18 cellular contexts compared by ENCODE assay signal in genomic region chr21:42758721-42759593, GRCh38.
"Had no signal": no experiment of that assay in that cellular context is flagged by ENCODE, and none has a peak within 500 bp of the region (broad histone marks: within the 10 kb centered on the region; RNA-seq: fewer than 3 reads in every experiment).

No MANE protein-coding gene starts in this region.

- H3K27me3 Mint-ChIP-seq: activated naive CD8-positive, alpha-beta T cell treated with anti-CD3 and anti-CD28 coated beads, Interleukin-2, amount 10 ng/mL, durations not matched to agents 7 days and 5 days had no signal

- H3K27ac Mint-ChIP-seq: activated naive CD8-positive, alpha-beta T cell treated with anti-CD3 and anti-CD28 coated beads, Interleukin-2, amount 10 ng/mL, durations not matched to agents 7 days and 5 days; mesothelial cell of epicardium had no signal

- H3K9me3 Mint-ChIP-seq: activated naive CD8-positive, alpha-beta T cell treated with anti-CD3 and anti-CD28 coated beads, Interleukin-2, amount 10 ng/mL, durations not matched to agents 7 days and 5 days; central memory CD8-positive, alpha-beta T cell; mesothelial cell of epicardium; stimulated activated naive B cell treated with anti-CD40 and anti-IgM and Interleukin-4, amounts not matched to agents 10 μg/mL and 1 μg/mL and 100 μg/mL, for 72 hours had no signal

- ATAC-seq: foreskin keratinocyte; left colon; right cardiac atrium; stimulated activated naive B cell treated with anti-CD40 and anti-IgM and Interleukin-4, amounts not matched to agents 10 μg/mL and 1 μg/mL and 100 μg/mL, for 72 hours; upper lobe of right lung had no signal

- H3K4me3 Mint-ChIP-seq: activated naive CD8-positive, alpha-beta T cell treated with anti-CD3 and anti-CD28 coated beads, Interleukin-2, amount 10 ng/mL, durations not matched to agents 7 days and 5 days; central memory CD8-positive, alpha-beta T cell; mesothelial cell of epicardium; stimulated activated naive B cell treated with anti-CD40 and anti-IgM and Interleukin-4, amounts not matched to agents 10 μg/mL and 1 μg/mL and 100 μg/mL, for 72 hours had no signal

- H3K36me3 Mint-ChIP-seq: activated naive CD8-positive, alpha-beta T cell treated with anti-CD3 and anti-CD28 coated beads, Interleukin-2, amount 10 ng/mL, durations not matched to agents 7 days and 5 days; stimulated activated naive B cell treated with anti-CD40 and anti-IgM and Interleukin-4, amounts not matched to agents 10 μg/mL and 1 μg/mL and 100 μg/mL, for 72 hours had no signal

- H3K4me1 Mint-ChIP-seq: activated naive CD8-positive, alpha-beta T cell treated with anti-CD3 and anti-CD28 coated beads, Interleukin-2, amount 10 ng/mL, durations not matched to agents 7 days and 5 days; central memory CD8-positive, alpha-beta T cell; mesothelial cell of epicardium; stimulated activated naive B cell treated with anti-CD40 and anti-IgM and Interleukin-4, amounts not matched to agents 10 μg/mL and 1 μg/mL and 100 μg/mL, for 72 hours had no signal

- DNase-seq: activated CD4-positive, alpha-beta T cell treated with anti-CD3 and anti-CD28 coated beads for 1 hour; activated CD4-positive, alpha-beta T cell treated with anti-CD3 and anti-CD28 coated beads, Interleukin-2, amount 50 U/mL, for 48 hours; activated naive CD4-positive, alpha-beta T cell treated with Interleukin-2 at 50 U/mL for 16 hours; activated naive CD8-positive, alpha-beta T cell treated with anti-CD3 and anti-CD28 coated beads, Interleukin-2, amount 10 ng/mL, durations not matched to agents 7 days and 5 days; activated T-cell treated with anti-CD3 and anti-CD28 coated beads for 4 hours; brain microvascular endothelial cell; colonic mucosa; foreskin keratinocyte; islet precursor cell; left colon; right cardiac atrium; stimulated activated CD4-positive, alpha-beta T cell treated with anti-CD3 and anti-CD28 coated beads, Interleukin-4, amount 100 ng/mL, for 1 hour; stimulated activated naive B cell treated with anti-CD40 and anti-IgM and Interleukin-4, amounts not matched to agents 10 μg/mL and 1 μg/mL and 100 μg/mL, for 72 hours; SW 1271; T-helper 2 cell; upper lobe of right lung had no signal
